In genomic region chr11:13290221-13290980, GRCh38 we compare ENCODE assay signal across 19 cellular contexts. TPM values are rescaled to one million over a fixed set of nuclear protein-coding genes. Genes with fewer than 3 reads are reported as not detected.
DNase-seq lines count a peak whose midpoint lies in the region; ATAC-seq, FAIRE-seq and TF ChIP-seq lines count a peak whose summit lies in the region.
"Had no signal": no experiment of that assay in that cellular context is flagged by ENCODE, and none has a peak within 500 bp of the region (broad histone marks: within the 10 kb centered on the region; RNA-seq: fewer than 3 reads in every experiment).

No MANE protein-coding gene starts in this region.

- peaks cover 88% of the 10 kb centered on the region for H3K4me1 Mint-ChIP-seq in activated T-cell treated with anti-CD3 and anti-CD28 coated beads, Interleukin-2, amount 50 U/mL, for 72 hours (ENCODE audit: low read depth)
- peaks cover 73% of the 10 kb centered on the region for H3K4me1 Mint-ChIP-seq in activated T-helper 17 cell treated with anti-CD3 and anti-CD28 coated beads, Interleukin-2, amount 50 U/mL, for 72 hours
- peaks cover 65 to 95% of the 10 kb centered on the region in 2 donors for H3K4me1 Mint-ChIP-seq in natural killer cell

- peak overlapping the region in 1 of 2 donors; percentile 15 for H3K4me3 Mint-ChIP-seq in activated T-cell treated with anti-CD3 and anti-CD28 coated beads, Interleukin-2, amount 50 U/mL, for 72 hours
- peak overlapping the region; percentile 67 for H3K4me3 Mint-ChIP-seq in activated T-helper 17 cell treated with anti-CD3 and anti-CD28 coated beads, Interleukin-2, amount 50 U/mL, for 72 hours
- peak overlapping the region; percentile 52 for H3K4me3 Mint-ChIP-seq in natural killer cell
- H3K4me3 Mint-ChIP-seq: GM23338 had no signal

- ATAC-seq in activated T-cell treated with anti-CD3 and anti-CD28 coated beads, Interleukin-2, amount 50 U/mL, for 72 hours (replicated peaks in 1 of 2), result peak in 1 of 2 donors; percentile 9
- no peak for ATAC-seq in activated T-helper 17 cell treated with anti-CD3 and anti-CD28 coated beads, Interleukin-2, amount 50 U/mL, for 72 hours (replicated peaks)
- ATAC-seq in natural killer cell, result no peak
- no peak for ATAC-seq in sciatic nerve
- ATAC-seq: GM23338 had no signal

- TF ChIP-seq CTCF in natural killer cell (IDR thresholded peaks at IDR 0.05), result no peak

- no peaks in the 10 kb centered on the region for H3K9me3 Mint-ChIP-seq in activated T-cell treated with anti-CD3 and anti-CD28 coated beads, Interleukin-2, amount 50 U/mL, for 72 hours
- no peaks in the 10 kb centered on the region for H3K9me3 Mint-ChIP-seq in activated T-helper 17 cell treated with anti-CD3 and anti-CD28 coated beads, Interleukin-2, amount 50 U/mL, for 72 hours
- no peaks in the 10 kb centered on the region for H3K9me3 Mint-ChIP-seq in natural killer cell
- H3K9me3 Mint-ChIP-seq: GM23338 had no signal

- H3K27me3 Mint-ChIP-seq in activated T-cell treated with anti-CD3 and anti-CD28 coated beads, Interleukin-2, amount 50 U/mL, for 72 hours (ENCODE audit: low read depth), result no peaks in the 10 kb centered on the region
- no peaks in the 10 kb centered on the region for H3K27me3 Mint-ChIP-seq in activated T-helper 17 cell treated with anti-CD3 and anti-CD28 coated beads, Interleukin-2, amount 50 U/mL, for 72 hours
- no peaks in the 10 kb centered on the region for H3K27me3 Mint-ChIP-seq in natural killer cell (ENCODE audit: low read depth in 2 of 2)

- peaks cover 0 to 1% of the 10 kb centered on the region in 2 donors for H3K36me3 Mint-ChIP-seq in activated T-cell treated with anti-CD3 and anti-CD28 coated beads, Interleukin-2, amount 50 U/mL, for 72 hours (ENCODE audit: insufficient read depth in 2 of 2)
- peaks cover 30% of the 10 kb centered on the region for H3K36me3 Mint-ChIP-seq in activated T-helper 17 cell treated with anti-CD3 and anti-CD28 coated beads, Interleukin-2, amount 50 U/mL, for 72 hours (ENCODE audit: low read depth)
- no peaks in the 10 kb centered on the region for H3K36me3 Mint-ChIP-seq in natural killer cell

- intact Hi-C loops in natural killer cell (cut with micrococcal nuclease) (no loop called here), sciatic nerve (cut with DNase I) (no loop called here)

- peak; percentile 21 for FAIRE-seq in GM12892 (lab: Jason Lieb, UNC)
- FAIRE-seq: A204.1 had no signal

- H3K27ac Mint-ChIP-seq in activated T-cell treated with anti-CD3 and anti-CD28 coated beads, Interleukin-2, amount 50 U/mL, for 72 hours, result peak overlapping the region; percentile 26
- peak overlapping the region; percentile 21 for H3K27ac Mint-ChIP-seq in activated T-helper 17 cell treated with anti-CD3 and anti-CD28 coated beads, Interleukin-2, amount 50 U/mL, for 72 hours
- H3K27ac Mint-ChIP-seq in natural killer cell, result peak overlapping the region; percentile 73 to 87
- H3K27ac Mint-ChIP-seq: GM23338 had no signal

- no peak for TF ChIP-seq POLR2A in GM12892 (IDR thresholded peaks at IDR 0.05; ENCODE audit: low read depth, low read length)

- no peak for DNase-seq in activated T-cell treated with anti-CD3 and anti-CD28 coated beads, Interleukin-2, amount 50 U/mL, for 72 hours
- DNase-seq in activated T-cell treated with anti-CD3 and anti-CD28 coated beads, Interleukin-2, amount 50 U/mL, for 1 hour, result no peak
- DNase-seq in GM12892 (ENCODE audit: insufficient read length) (no peak), natural killer cell (no peak), sciatic nerve (ENCODE audit: low spot score) (no peak), Kasumi-1 (lab: John Stamatoyannopoulos, UW) (no peak), NCI-H524 treated with DMSO at 0.1 percent for 48 hours (lab: John Stamatoyannopoulos, UW) (no peak)
- DNase-seq: BE2C, COR-L47, DMS79, NCI-H1092 treated with DMSO at 0.1 percent for 48 hours, NCI-H1436 treated with DMSO at 0.1 percent for 48 hours, NCI-H1930, NCI-H510A, NCI-H82, SHP77 treated with DMSO at 0.1 percent for 48 hours had no signal

RNA-seq across cellular contexts. Expression of gene BMAL1, which starts 12.8 kb away (rescaled TPM):
- total RNA-seq in activated T-cell treated with anti-CD3 and anti-CD28 coated beads, Interleukin-2, amount 50 U/mL, for 72 hours, result 10 to 100 TPM; 29.6 to 43.5 TPM
- 9.3 TPM for polyA plus RNA-seq in GM12892 (2012; ENCODE audit: missing spikeins)
- 10 to 100 TPM; 41.6 to 44.7 TPM for total RNA-seq in activated T-helper 17 cell treated with anti-CD3 and anti-CD28 coated beads, Interleukin-2, amount 50 U/mL, for 72 hours
- total RNA-seq in natural killer cell (100 to 1,000 TPM; 142 to 162 (median 145) TPM), sciatic nerve (25.6 TPM)

Comparison
In these comparisons a context has a peak if more than half of its experiments do, and no peak if none do; other contexts are left out.
1. H3K27ac Mint-ChIP-seq: peak in every context shown above with its lines; median percentile 80 in natural killer cell; 26 in activated T-cell treated with anti-CD3 and anti-CD28 coated beads, Interleukin-2, amount 50 U/mL, for 72 hours; 21 in activated T-helper 17 cell treated with anti-CD3 and anti-CD28 coated beads, Interleukin-2, amount 50 U/mL, for 72 hours.